1 cellular context compared by ENCODE assay signal in genomic region chr16:57782607-57783055, GRCh38.
TF ChIP-seq lines count a peak whose summit lies in the region.
"Not testable (repeated sequence)": the region's sequence is repeated elsewhere in the genome, so short reads cannot be mapped to it uniquely, and the experiment has no call there.

No MANE protein-coding gene starts in this region.

TF ChIP-seq in HepG2, 621 proteins besides CTCF, POLR2A, EP300 and RAD21 (continued from another document and continues in another):
- peak; percentile 51 for TF ChIP-seq SKI (IDR thresholded peaks at IDR 0.05; ENCODE audit: partially characterized antibody)
- TF ChIP-seq SP140L (CRISPR knock-in tag; IDR thresholded peaks at IDR 0.05; ENCODE audit: borderline replicate concordance) = 0 out of 2 replicates have a peak, but pooled peaks have one; percentile 81
- peak; percentile 55; the same call in 1 of the 2 replicates for TF ChIP-seq ZSCAN31 (CRISPR knock-in tag; IDR thresholded peaks at IDR 0.05; ENCODE audit: low read depth)
- peak; percentile 31; the same call in 1 of the 2 replicates for TF ChIP-seq NCOR1 (IDR thresholded peaks at IDR 0.05; ENCODE audit: borderline replicate concordance, low read length)
- 0 out of 2 replicates have a peak, but pooled peaks have one; percentile 25 for TF ChIP-seq TOPORS (CRISPR knock-in tag; IDR thresholded peaks at IDR 0.05)
- peak; percentile 100 for TF ChIP-seq ZNF710 (CRISPR knock-in tag; IDR thresholded peaks at IDR 0.05; ENCODE audit: borderline replicate concordance)
- TF ChIP-seq KDM3A (CRISPR knock-in tag; IDR thresholded peaks at IDR 0.05; ENCODE audit: low read depth) = peak; percentile 95
- TF ChIP-seq NR2F1 (CRISPR knock-in tag; IDR thresholded peaks at IDR 0.05) = peak in 1 of 2 experiments; percentile 80
- peak; percentile 74 for TF ChIP-seq SIX4 (CRISPR knock-in tag; IDR thresholded peaks at IDR 0.05)
- peak; percentile 100 for TF ChIP-seq TEAD3 (CRISPR knock-in tag; optimal IDR thresholded peaks at IDR 0.05; ENCODE audit: borderline replicate concordance)
- TF ChIP-seq TCF12, NONO (IDR thresholded peaks at IDR 0.05): not testable (repeated sequence)
- TF ChIP-seq TCF12 (CRISPR knock-in tag; IDR thresholded peaks at IDR 0.05) = peak; percentile 80; the same call in 1 of the 2 replicates
- peak; percentile 79; the same call in 1 of the 2 replicates for TF ChIP-seq ZNF580 (CRISPR knock-in tag; IDR thresholded peaks at IDR 0.05; ENCODE audit: borderline replicate concordance, low read depth)
- TF ChIP-seq KAT7 (CRISPR knock-in tag; IDR thresholded peaks at IDR 0.05; ENCODE audit: borderline replicate concordance) = peak; percentile 95
- TF ChIP-seq HMG20A (CRISPR knock-in tag; IDR thresholded peaks at IDR 0.05; ENCODE audit: borderline replicate concordance) = peak; percentile 89
- 0 out of 2 replicates have a peak, but pooled peaks have one; percentile 66 for TF ChIP-seq ZNF816 (CRISPR knock-in tag; IDR thresholded peaks at IDR 0.05; ENCODE audit: borderline replicate concordance)
- TF ChIP-seq FOSL2 (CRISPR knock-in tag; IDR thresholded peaks at IDR 0.05) = peak; percentile 78
- peak; percentile 43 for TF ChIP-seq CBX1 (IDR thresholded peaks at IDR 0.05; ENCODE audit: low read depth)
- peak; percentile 83 for TF ChIP-seq BCL6 (CRISPR knock-in tag; IDR thresholded peaks at IDR 0.05)
- peak; percentile 33; the same call in 1 of the 2 replicates for TF ChIP-seq PHF8 (CRISPR knock-in tag; IDR thresholded peaks at IDR 0.05)
- TF ChIP-seq ZNF687 (CRISPR knock-in tag; IDR thresholded peaks at IDR 0.05) = peak; percentile 66; the same call in 1 of the 2 replicates
- TF ChIP-seq ZBTB33 (CRISPR knock-in tag; IDR thresholded peaks at IDR 0.05) = peak; percentile 68
- TF ChIP-seq ATF4 (CRISPR knock-in tag; IDR thresholded peaks at IDR 0.05) = peak in 1 of 2 experiments; percentile 85; a peak in 2 of 4 replicates
- 0 out of 2 replicates have a peak, but pooled peaks have one; percentile 28 for TF ChIP-seq ZNF792 (CRISPR knock-in tag; IDR thresholded peaks at IDR 0.05)
- TF ChIP-seq NONO (CRISPR knock-in tag; conservative IDR thresholded peaks at IDR 0.05) = peak; percentile 63; the same call in 1 of the 2 replicates
- peak; percentile 32 for TF ChIP-seq DBP (CRISPR knock-in tag; IDR thresholded peaks at IDR 0.05; ENCODE audit: not compliant biosample characterization)
- peak; percentile 89 for TF ChIP-seq SIX1 (CRISPR knock-in tag; IDR thresholded peaks at IDR 0.05; ENCODE audit: borderline replicate concordance)
- 0 out of 2 replicates have a peak, but pooled peaks have one; percentile 45 for TF ChIP-seq ZSCAN9 (CRISPR knock-in tag; IDR thresholded peaks at IDR 0.05; ENCODE audit: borderline replicate concordance)
- TF ChIP-seq ZBTB7B (CRISPR knock-in tag; IDR thresholded peaks at IDR 0.05) = peak; percentile 86; the same call in 1 of the 2 replicates
- peak; percentile 85; the same call in 1 of the 2 replicates for TF ChIP-seq ESRRA (CRISPR knock-in tag; IDR thresholded peaks at IDR 0.05; ENCODE audit: low read depth)
- TF ChIP-seq ZNF362 (CRISPR knock-in tag; IDR thresholded peaks at IDR 0.05; ENCODE audit: borderline replicate concordance) = peak; percentile 43; the same call in 1 of the 2 replicates
- peak; percentile 70; the same call in 1 of the 2 replicates for TF ChIP-seq HOXD1 (CRISPR knock-in tag; IDR thresholded peaks at IDR 0.05)
- peak; percentile 89 for TF ChIP-seq CEBPB (IDR thresholded peaks at IDR 0.05; ENCODE audit: borderline replicate concordance, low read depth, low read length)
- peak; percentile 40; the same call in 1 of the 2 replicates for TF ChIP-seq ZNF609 (CRISPR knock-in tag; IDR thresholded peaks at IDR 0.05; ENCODE audit: borderline replicate concordance)
- TF ChIP-seq KDM4B (CRISPR knock-in tag; IDR thresholded peaks at IDR 0.05) = 0 out of 2 replicates have a peak, but pooled peaks have one; percentile 67
- peak; percentile 72 for TF ChIP-seq KDM1A (CRISPR knock-in tag; IDR thresholded peaks at IDR 0.05)
- peak; percentile 93 for TF ChIP-seq SP5 (CRISPR knock-in tag; IDR thresholded peaks at IDR 0.05; ENCODE audit: borderline replicate concordance, low read depth)
